ENCODE assay signal across 10 cellular contexts in the genomic region with DNA sequence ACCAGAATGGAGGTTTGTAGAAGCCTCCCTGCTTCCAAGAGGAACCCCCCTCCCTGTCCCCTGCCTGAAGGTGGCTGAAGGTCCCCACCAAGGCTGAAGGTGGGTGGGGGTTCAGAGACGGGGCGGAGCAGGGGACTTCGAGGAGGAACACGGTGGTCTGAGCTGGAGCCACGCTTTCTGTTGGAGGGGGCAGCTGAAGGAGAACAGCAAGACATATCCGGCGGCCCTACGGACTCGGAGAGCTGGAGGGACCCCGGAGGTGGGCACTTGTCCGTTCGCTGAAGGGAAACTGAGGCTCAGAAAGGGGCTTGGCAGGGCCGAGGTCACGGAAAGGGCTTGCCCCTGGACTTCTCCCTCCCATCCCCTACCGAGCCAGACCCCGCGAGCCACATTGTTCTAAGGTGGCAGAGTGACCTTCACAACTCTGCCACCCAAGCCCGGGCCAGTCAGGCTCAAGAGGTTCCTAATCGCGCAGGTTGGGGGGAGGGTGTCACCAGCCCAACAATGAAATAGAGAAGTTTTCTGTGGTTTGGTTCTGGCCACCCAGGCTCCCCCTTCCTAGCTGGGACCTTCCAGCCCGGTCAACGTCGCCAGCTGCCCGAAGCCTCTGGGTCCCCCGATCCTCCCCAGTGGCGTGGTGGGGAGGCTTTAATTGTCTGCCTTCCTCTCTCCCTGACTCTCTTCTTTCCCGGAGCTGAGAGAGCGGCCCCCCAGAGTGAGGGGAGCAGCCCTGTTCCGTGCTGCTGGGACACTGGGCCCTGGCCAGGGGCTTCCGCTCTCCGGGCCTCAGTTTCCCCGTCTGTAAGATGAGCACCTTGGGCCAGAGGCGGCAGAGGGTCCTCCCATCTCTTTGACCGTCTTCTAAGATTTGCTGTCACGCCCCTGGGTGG. TPM values are rescaled to one million over a fixed set of nuclear protein-coding genes. Genes with fewer than 3 reads are reported as not detected.
DNase-seq lines count a peak whose midpoint lies in the region; ATAC-seq, FAIRE-seq and TF ChIP-seq lines count a peak whose summit lies in the region.
"Had no signal": no experiment of that assay in that cellular context is flagged by ENCODE, and none has a peak within 500 bp of the region (broad histone marks: within the 10 kb centered on the region; RNA-seq: fewer than 3 reads in every experiment).

No MANE protein-coding gene starts in this region.

- H3K36me3 ChIP-seq in H1 (ENCODE audit: control insufficient read depth in 2 of 4, insufficient read depth in 4 of 4, low read length in 3 of 4), result no peaks in the 10 kb centered on the region

- H3K27ac Mint-ChIP-seq in stimulated activated naive B cell treated with anti-CD40 and anti-IgM and Interleukin-4, amounts not matched to agents 10 μg/mL and 1 μg/mL and 100 μg/mL, for 72 hours, result peak overlapping the region; percentile 20

- POLR2A ChIA-PET in H1 (lab: Charles Lee; ENCODE audit: partially characterized antibody), result interaction anchor here (0.5 to 4.1 kb wide), 9 partner anchors 9 to 330 kb away, joined by 3 to 21 read pairs (median 4); a partner anchor contains a TSS

- H3K27me3 Mint-ChIP-seq in stimulated activated naive B cell treated with anti-CD40 and anti-IgM and Interleukin-4, amounts not matched to agents 10 μg/mL and 1 μg/mL and 100 μg/mL, for 72 hours, result peaks cover 24 to 38% of the 10 kb centered on the region in 2 donors

- no peaks in the 10 kb centered on the region for H3K9me3 ChIP-seq in H1 (ENCODE audit: insufficient read depth in 2 of 2, low read depth in 1 of 2, low read length in 1 of 2)
- H3K9me3 ChIP-seq: mucosa of descending colon had no signal

- no peak for TF ChIP-seq EP300 in H1 (IDR thresholded peaks at IDR 0.05; ENCODE audit: borderline replicate concordance in 1 of 2, low read depth in 2 of 2, low read length in 2 of 2)

- H4K5ac ChIP-seq in H1 (ENCODE audit: insufficient read length, low read depth, low read length), result peak overlapping the region; percentile 5

- peaks cover 0 to 4% of the 10 kb centered on the region in 2 donors for H3K36me3 Mint-ChIP-seq in stimulated activated naive B cell treated with anti-CD40 and anti-IgM and Interleukin-4, amounts not matched to agents 10 μg/mL and 1 μg/mL and 100 μg/mL, for 72 hours

- peak overlapping the region; percentile 48 to 73 (median 52) for H3K4me3 ChIP-seq in H1 (ENCODE audit: extremely low read depth in 1 of 4, insufficient read depth in 2 of 4, low read depth in 3 of 4, low read length in 4 of 4)
- H3K4me3 ChIP-seq: mucosa of descending colon had no signal

- H3K79me1 ChIP-seq in H1 (ENCODE audit: low read depth, low read length), result no peaks in the 10 kb centered on the region

- H3K56ac ChIP-seq in H1 (replicated peaks; ENCODE audit: insufficient read length, low read depth, low read length), result no peak overlapping the region

- DNase-seq in activated effector memory CD4-positive, alpha-beta T cell treated with anti-CD3 and anti-CD28 coated beads, Interleukin-2, amount 50 U/mL, for 16 hours, result peak; percentile 63
- DNase-seq in activated effector memory CD4-positive, alpha-beta T cell treated with Interleukin-2 at 50 U/mL for 16 hours, result no peak
- peak; percentile 25 for DNase-seq in MV-4-11 (lab: John Stamatoyannopoulos, UW)
- DNase-seq in H1 (ENCODE audit: low read depth in 1 of 2, low spot score in 2 of 2), result peak in 1 of 2 experiments; percentile 62
- DNase-seq in stimulated activated naive B cell treated with anti-CD40 and anti-IgM and Interleukin-4, amounts not matched to agents 10 μg/mL and 1 μg/mL and 100 μg/mL, for 72 hours, result no peak
- DNase-seq in NCI-H146 treated with DMSO at 0.1 percent for 48 hours (lab: John Stamatoyannopoulos, UW; ENCODE audit: unreplicated experiment), result no peak
- DNase-seq: mucosa of descending colon had no signal

- no peak for FAIRE-seq in H1 (lab: Jason Lieb, UNC)

- H3K23me2 ChIP-seq in H1 (ENCODE audit: low read depth, low read length), result peaks cover 30% of the 10 kb centered on the region

- H3K9ac ChIP-seq in H1 (replicated peaks in 1 of 4; ENCODE audit: extremely low read depth in 1 of 4, low read depth in 3 of 4, low read length in 3 of 4), result peak overlapping the region in 1 of 4 experiments; percentile 13; a peak in 1 of 7 replicates

- peak overlapping the region; percentile 74 to 78 for H3K4me3 Mint-ChIP-seq in stimulated activated naive B cell treated with anti-CD40 and anti-IgM and Interleukin-4, amounts not matched to agents 10 μg/mL and 1 μg/mL and 100 μg/mL, for 72 hours

- H3K27ac ChIP-seq in H1 (ENCODE audit: low read depth, low read length), result no peak overlapping the region

- peak overlapping the region; percentile 76 for H4K91ac ChIP-seq in H1 (replicated peaks; ENCODE audit: insufficient read length, low read length)

- H3K4me2 ChIP-seq in H1 (ENCODE audit: insufficient read depth in 1 of 2, low read depth in 2 of 2, low read length in 2 of 2), result peak overlapping the region; percentile 88 to 94

- no peak overlapping the region for H3K4ac ChIP-seq in H1 (replicated peaks; ENCODE audit: insufficient read length, low read depth, low read length)

- CTCF ChIA-PET in H1 (lab: Charles Lee; ENCODE audit: partially characterized antibody), result interaction anchor here (1.0 to 21.5 kb wide), 6 partner anchors 13 to 92 kb away, joined by 3 to 271 read pairs (median 4); a partner anchor contains a TSS

- H2BK5ac ChIP-seq in H1 (ENCODE audit: low read depth, low read length), result peak overlapping the region; percentile 71; the same call in 1 of the 2 replicates

- peak overlapping the region; percentile 68 for H4K8ac ChIP-seq in H1 (ENCODE audit: extremely low read depth, insufficient read depth, low read length)

- no peak for TF ChIP-seq CTCF in H1 (IDR thresholded peaks at IDR 0.05; ENCODE audit: control extremely low read depth in 1 of 3, insufficient read depth in 1 of 3, low read depth in 1 of 3, low read length in 3 of 3)

- no peak for TF ChIP-seq POLR2A in H1 (IDR thresholded peaks at IDR 0.05; ENCODE audit: control extremely low read depth in 1 of 2, low read depth in 2 of 2, low read length in 2 of 2)

- no peak overlapping the region for H3K14ac ChIP-seq in H1 (ENCODE audit: insufficient read length)

- H2BK20ac ChIP-seq in H1 (ENCODE audit: low read length), result no peak overlapping the region

- H3K4me1 ChIP-seq in H1 (replicated peaks in 1 of 4; ENCODE audit: control insufficient read depth in 3 of 4, insufficient read depth in 4 of 4, low read length in 3 of 4), result peaks cover 0 to 42% (median 23%) of the 10 kb centered on the region in 4 experiments; a peak in 6 of 7 replicates

- no peak overlapping the region; the same call in 1 of the 2 replicates for H2AK5ac ChIP-seq in H1 (ENCODE audit: low read depth, low read length)

- no peak for TF ChIP-seq RAD21 in H1 (IDR thresholded peaks at IDR 0.05 in 1 of 2, conservative IDR thresholded peaks at IDR 0.05 in 1 of 2; ENCODE audit: low read depth in 2 of 2, low read length in 2 of 2)

- ATAC-seq in stimulated activated naive B cell treated with anti-CD40 and anti-IgM and Interleukin-4, amounts not matched to agents 10 μg/mL and 1 μg/mL and 100 μg/mL, for 72 hours (replicated peaks), result peak in 1 of 2 donors; percentile 13
- ATAC-seq in HG03565 (IDR thresholded peaks at IDR 0.05; ENCODE audit: unreplicated experiment) (no peak), HG02870 (IDR thresholded peaks at IDR 0.05; ENCODE audit: unreplicated experiment) (no peak)
- ATAC-seq: mucosa of descending colon had no signal

- H2AFZ ChIP-seq in H1 (ENCODE audit: low read length), result no peak overlapping the region

- H3K4me1 Mint-ChIP-seq in stimulated activated naive B cell treated with anti-CD40 and anti-IgM and Interleukin-4, amounts not matched to agents 10 μg/mL and 1 μg/mL and 100 μg/mL, for 72 hours, result peaks cover 46 to 62% of the 10 kb centered on the region in 2 donors

- no peak overlapping the region for H3K23ac ChIP-seq in H1 (ENCODE audit: insufficient read length)

- H3K18ac ChIP-seq in H1 (ENCODE audit: extremely low read depth, low read length), result peak overlapping the region; percentile 68

- peak overlapping the region; percentile 69 for H2BK120ac ChIP-seq in H1 (replicated peaks; ENCODE audit: low read depth, low read length)

- H4K20me1 ChIP-seq in H1 (replicated peaks in 1 of 2; ENCODE audit: control insufficient read depth in 1 of 2, insufficient read depth in 2 of 2, low read length in 2 of 2), result peaks cover 0 to 2% of the 10 kb centered on the region in 2 experiments

- H2BK12ac ChIP-seq in H1 (ENCODE audit: low read depth, low read length), result peak overlapping the region; percentile 92

- no peaks in the 10 kb centered on the region for H3K9me3 Mint-ChIP-seq in stimulated activated naive B cell treated with anti-CD40 and anti-IgM and Interleukin-4, amounts not matched to agents 10 μg/mL and 1 μg/mL and 100 μg/mL, for 72 hours

- WGBS in H1 (ENCODE audit: extremely low coverage in 1 of 2, insufficient coverage in 1 of 2, insufficient read length in 1 of 2, insufficient replicate concordance in 2 of 2, low coverage in 1 of 2, low lambda C conversion rate in 2 of 2, missing lambda C conversion rate in 1 of 2), 2 experiments, result 3% methylated on average over 18 of the region's 35 CpGs; no CpG with 5 or more reads in 1 of the 2 experiments

- no peaks in the 10 kb centered on the region for H3K79me2 ChIP-seq in H1 (ENCODE audit: control insufficient read depth in 1 of 2, insufficient read depth in 2 of 2, low read length in 2 of 2)

- H3K27me3 ChIP-seq in H1 (replicated peaks in 1 of 4; ENCODE audit: control insufficient read depth in 3 of 4, extremely low read depth in 1 of 4, insufficient read depth in 3 of 4, low read length in 3 of 4), result peaks cover 19 to 55% (median 50%) of the 10 kb centered on the region in 4 experiments

- H2BK15ac ChIP-seq in H1 (ENCODE audit: low read length), result peak overlapping the region; percentile 46; the same call in 1 of the 2 replicates

RNA-seq across cellular contexts. Expression of a gene that starts 15.5 kb away (rescaled TPM):
- 9.3 and 11.0 TPM in 2 replicates for total RNA-seq in H1 (2021; fragmentation: NEBNext Ultra II Directional; extraction: Animal tissue kit (Norgen Biotek cat#: 25700))
- polyA plus RNA-seq in H1 (2011; rRNA removed), result 12.5 and 19.3 TPM in 2 replicates
- polyA plus RNA-seq in H1 (2011; cell fraction: cytosol; rRNA removed), result 13.7 TPM
- polyA plus RNA-seq in H1 (2011; cell fraction: nucleus; rRNA removed), result 21.8 TPM
- 4.1 to 10.5 TPM (median 8.4 TPM) in 4 replicates for polyA plus RNA-seq in H1 (2012, experiment 1 of 2)
- 5.8 TPM for polyA plus RNA-seq in H1 (2012, experiment 2 of 2)
- polyA plus RNA-seq in H1 (2013, experiment 1 of 2), result 6.0 TPM
- polyA plus RNA-seq in H1 (2013, experiment 2 of 2), result 5.9 TPM
- 6.7 and 7.7 TPM in 2 replicates for polyA minus RNA-seq in H1 (2011; rRNA and poly(A)+ RNA removed)
- polyA minus RNA-seq in H1 (2011; cell fraction: cytosol; rRNA and poly(A)+ RNA removed), result 15.0 TPM
- polyA minus RNA-seq in H1 (2011; cell fraction: nucleus; rRNA and poly(A)+ RNA removed), result 14.4 TPM
- total RNA-seq: epithelial cell of proximal tubule had no signal

RNA-seq across cellular contexts. Expression of a gene that starts 18.6 kb away (rescaled TPM):
- 101 and 103 TPM in 2 replicates for total RNA-seq in H1 (2021; fragmentation: NEBNext Ultra II Directional; extraction: Animal tissue kit (Norgen Biotek cat#: 25700))
- 95.2 and 135 TPM in 2 replicates for polyA plus RNA-seq in H1 (2011; rRNA removed)
- polyA plus RNA-seq in H1 (2011; cell fraction: cytosol; rRNA removed), result 144 TPM
- 88.6 TPM for polyA plus RNA-seq in H1 (2011; cell fraction: nucleus; rRNA removed)
- polyA plus RNA-seq in H1 (2012, experiment 1 of 2), result 87.6 to 144 TPM (median 124 TPM) in 4 replicates
- 94.8 TPM for polyA plus RNA-seq in H1 (2012, experiment 2 of 2)
- 71.0 TPM for polyA plus RNA-seq in H1 (2013, experiment 1 of 2)
- polyA plus RNA-seq in H1 (2013, experiment 2 of 2), result 71.2 TPM
- 5.9 and 7.2 TPM in 2 replicates for polyA minus RNA-seq in H1 (2011; rRNA and poly(A)+ RNA removed)
- 27.8 TPM for polyA minus RNA-seq in H1 (2011; cell fraction: cytosol; rRNA and poly(A)+ RNA removed)
- 20.0 TPM for polyA minus RNA-seq in H1 (2011; cell fraction: nucleus; rRNA and poly(A)+ RNA removed)

RNA-seq across cellular contexts. Expression of a gene that starts 56.6 kb away (rescaled TPM):
- 6.2 and 6.9 TPM in 2 replicates for total RNA-seq in H1 (2021; fragmentation: NEBNext Ultra II Directional; extraction: Animal tissue kit (Norgen Biotek cat#: 25700))
- polyA plus RNA-seq in H1 (2011; rRNA removed), result 5.4 and 5.8 TPM in 2 replicates
- 6.6 TPM for polyA plus RNA-seq in H1 (2011; cell fraction: cytosol; rRNA removed)
- 9.2 TPM for polyA plus RNA-seq in H1 (2011; cell fraction: nucleus; rRNA removed)
- 5.2 to 7.8 TPM (median 5.9 TPM) in 4 replicates for polyA plus RNA-seq in H1 (2012, experiment 1 of 2)
- polyA plus RNA-seq in H1 (2012, experiment 2 of 2), result 4.6 TPM
- 3.4 TPM for polyA plus RNA-seq in H1 (2013, experiment 1 of 2)
- 3.6 TPM for polyA plus RNA-seq in H1 (2013, experiment 2 of 2)
- 2.7 and 6.1 TPM in 2 replicates for polyA minus RNA-seq in H1 (2011; rRNA and poly(A)+ RNA removed)
- polyA minus RNA-seq in H1 (2011; cell fraction: cytosol; rRNA and poly(A)+ RNA removed), result 7.0 TPM
- polyA minus RNA-seq in H1 (2011; cell fraction: nucleus; rRNA and poly(A)+ RNA removed), result 10.7 TPM

Comparison
In these comparisons a context has a peak if more than half of its experiments do, and no peak if none do; other contexts are left out.
1. DNase-seq: peak in activated effector memory CD4-positive, alpha-beta T cell treated with anti-CD3 and anti-CD28 coated beads, Interleukin-2, amount 50 U/mL, for 16 hours (single experiment) and MV-4-11 (single experiment); none in activated effector memory CD4-positive, alpha-beta T cell treated with Interleukin-2 at 50 U/mL for 16 hours (single experiment), stimulated activated naive B cell treated with anti-CD40 and anti-IgM and Interleukin-4, amounts not matched to agents 10 μg/mL and 1 μg/mL and 100 μg/mL, for 72 hours (single experiment) and NCI-H146 treated with DMSO at 0.1 percent for 48 hours (single experiment).